In genomic region chr11:100769617-100770016, GRCh38 we compare ENCODE assay signal across 20 cellular contexts.
"Had no signal": no experiment of that assay in that cellular context is flagged by ENCODE, and none has a peak within 500 bp of the region (broad histone marks: within the 10 kb centered on the region; RNA-seq: fewer than 3 reads in every experiment).

No MANE protein-coding gene starts in this region.

- H3K27ac ChIP-seq: esophagus squamous epithelium, right atrium auricular region, suprapubic skin, transverse colon had no signal

- H3K4me3 Mint-ChIP-seq: activated T-cell treated with anti-CD3 and anti-CD28 coated beads, Interleukin-2, amount 50 U/mL, for 72 hours; effector memory CD8-positive, alpha-beta T cell; mesothelial cell of epicardium; nephron progenitor cell; stimulated activated naive CD8-positive, alpha-beta T cell treated with anti-CD3 and anti-CD28 coated beads, Interleukin-15, amount 100 ng/mL, for 72 hours had no signal

- H3K27me3 Mint-ChIP-seq: effector memory CD8-positive, alpha-beta T cell; progenitor cell of endocrine pancreas; stimulated activated naive CD8-positive, alpha-beta T cell treated with anti-CD3 and anti-CD28 coated beads, Interleukin-15, amount 100 ng/mL, for 72 hours had no signal

- H3K27me3 ChIP-seq: esophagus squamous epithelium, right atrium auricular region, suprapubic skin, transverse colon had no signal

- H3K36me3 ChIP-seq: right atrium auricular region, suprapubic skin, transverse colon had no signal

- H3K9me3 Mint-ChIP-seq: mesothelial cell of epicardium, nephron progenitor cell had no signal

- H3K9me3 ChIP-seq: esophagus squamous epithelium, right atrium auricular region, suprapubic skin, transverse colon had no signal

- DNase-seq: activated CD4-positive, alpha-beta T cell treated with anti-CD3 and anti-CD28 coated beads for 1 hour; activated CD4-positive, alpha-beta T cell treated with anti-CD3 and anti-CD28 coated beads, Interleukin-2, amount 50 U/mL, for 4 hours; activated effector memory CD4-positive, alpha-beta T cell treated with anti-CD3 and anti-CD28 coated beads, Interleukin-2, amount 50 U/mL, for 16 hours; activated naive CD4-positive, alpha-beta T cell treated with anti-CD3 and anti-CD28 coated beads, Interleukin-2, amount 50 U/mL, for 16 hours; activated T-cell treated with anti-CD3 and anti-CD28 coated beads, Interleukin-2, amount 50 U/mL, for 72 hours; aorta; dermis blood vessel endothelial cell; effector memory CD8-positive, alpha-beta T cell; esophagus squamous epithelium; nephron progenitor cell; stimulated activated CD4-positive, alpha-beta T cell treated with anti-CD3 and anti-CD28 coated beads, Interleukin-2, amount 100 ng/mL, for 48 hours; stimulated activated naive CD8-positive, alpha-beta T cell treated with anti-CD3 and anti-CD28 coated beads, Interleukin-15, amount 100 ng/mL, for 72 hours; T1000; transverse colon had no signal

- ATAC-seq: activated T-cell treated with anti-CD3 and anti-CD28 coated beads, Interleukin-2, amount 50 U/mL, for 72 hours; effector memory CD8-positive, alpha-beta T cell; left lobe of liver; stimulated activated naive CD8-positive, alpha-beta T cell treated with anti-CD3 and anti-CD28 coated beads, Interleukin-15, amount 100 ng/mL, for 72 hours had no signal

- H3K4me3 ChIP-seq: esophagus squamous epithelium, lung, right atrium auricular region, suprapubic skin, transverse colon had no signal

- H3K4me1 Mint-ChIP-seq: stimulated activated naive CD8-positive, alpha-beta T cell treated with anti-CD3 and anti-CD28 coated beads, Interleukin-15, amount 100 ng/mL, for 72 hours had no signal

- H3K4me1 ChIP-seq: right atrium auricular region had no signal

- H3K27ac Mint-ChIP-seq: activated T-cell treated with anti-CD3 and anti-CD28 coated beads, Interleukin-2, amount 50 U/mL, for 72 hours; effector memory CD8-positive, alpha-beta T cell; nephron progenitor cell; progenitor cell of endocrine pancreas; stimulated activated naive CD8-positive, alpha-beta T cell treated with anti-CD3 and anti-CD28 coated beads, Interleukin-15, amount 100 ng/mL, for 72 hours had no signal
